Comparison of ENCODE assay signal across 8 cellular contexts in genomic region chr21:45288441-45288841, GRCh38. TPM values are rescaled to one million over a fixed set of nuclear protein-coding genes. Genes with fewer than 3 reads are reported as not detected.
DNase-seq lines count a peak whose midpoint lies in the region; ATAC-seq, FAIRE-seq and TF ChIP-seq lines count a peak whose summit lies in the region.

No MANE protein-coding gene starts in this region.

- intact Hi-C loops in HepG2 (cut with micrococcal nuclease; ENCODE audit: unreplicated experiment) (no loop called here), tibial artery (cut with DNase I; ENCODE audit: low total_unique reads) (loop anchor here (10.0 kb wide), 1 partner anchor 344 kb away; the partner anchor contains the start of gene SLX9)

- no peaks in the 10 kb centered on the region for H3K27me3 Mint-ChIP-seq in activated T-cell treated with anti-CD3 and anti-CD28 coated beads, Interleukin-2, amount 50 U/mL, for 24 hours
- H3K27me3 Mint-ChIP-seq in activated T-helper 17 cell treated with anti-CD3 and anti-CD28 coated beads, Interleukin-2, amount 50 U/mL, for 72 hours = no peaks in the 10 kb centered on the region

- H3K79me2 ChIP-seq in HepG2 (ENCODE audit: insufficient read depth, low read length) = peaks cover 13% of the 10 kb centered on the region

- FAIRE-seq in HepG2 (lab: Jason Lieb, UNC) = no peak

- CTCF ChIA-PET in HepG2 (lab: Yijun Ruan, JAX; ENCODE audit: low intra/inter-chr PET ratio, low total read pairs) = no interaction called here

- no peak for TF ChIP-seq RAD21 in HepG2 (CRISPR knock-in tag; IDR thresholded peaks at IDR 0.05)

- TF ChIP-seq CTCF in HepG2 (CRISPR knock-in tag; IDR thresholded peaks at IDR 0.05) (no peak), tibial artery (IDR thresholded peaks at IDR 0.05) (no peak)

- H3K9me3 ChIP-seq in HepG2 (ENCODE audit: low read length) (no peaks in the 10 kb centered on the region), tibial artery (no peaks in the 10 kb centered on the region)

- TF ChIP-seq EP300 in HepG2 (IDR thresholded peaks at IDR 0.05; ENCODE audit: low read depth in 2 of 2, low read length in 2 of 2) (no peak), HepG2 (CRISPR knock-in tag; IDR thresholded peaks at IDR 0.05; ENCODE audit: borderline replicate concordance) (no peak)

- H3K4me1 Mint-ChIP-seq in activated T-cell treated with anti-CD3 and anti-CD28 coated beads, Interleukin-2, amount 50 U/mL, for 24 hours (ENCODE audit: low read depth) = peaks cover 34% of the 10 kb centered on the region
- H3K4me1 Mint-ChIP-seq in activated T-helper 17 cell treated with anti-CD3 and anti-CD28 coated beads, Interleukin-2, amount 50 U/mL, for 72 hours = peaks cover 8% of the 10 kb centered on the region

- 60% methylated on average over 21 of the region's 34 CpGs for whole genome bisulfite sequencing in HepG2 (ENCODE audit: low lambda C conversion rate)

- H3K27ac ChIP-seq in HepG2 (ENCODE audit: extremely low read length, insufficient read depth, low read length) = no peak overlapping the region
- H3K27ac ChIP-seq in tibial artery = peak overlapping the region; percentile 84 to 90

- peak overlapping the region; percentile 81; the same call in 1 of the 2 replicates for H3K9ac ChIP-seq in HepG2 (ENCODE audit: insufficient read depth, low read depth, low read length)

- POLR2A ChIA-PET in HepG2 (lab: Yijun Ruan, JAX) = interaction anchor here (1.0 to 2.6 kb wide), 8 partner anchors 20 to 267 kb away, joined by 6 to 13 read pairs (median 7); no protein-coding TSS in a partner anchor

- H4K20me1 ChIP-seq in HepG2 (ENCODE audit: insufficient read depth, low read length) = no peaks in the 10 kb centered on the region

- H3K36me3 Mint-ChIP-seq in activated T-cell treated with anti-CD3 and anti-CD28 coated beads, Interleukin-2, amount 50 U/mL, for 24 hours (ENCODE audit: low read depth) = peaks cover 23% of the 10 kb centered on the region
- H3K36me3 Mint-ChIP-seq in activated T-helper 17 cell treated with anti-CD3 and anti-CD28 coated beads, Interleukin-2, amount 50 U/mL, for 72 hours (ENCODE audit: low read depth) = peaks cover 25% of the 10 kb centered on the region

- no peaks in the 10 kb centered on the region for H3K9me3 Mint-ChIP-seq in activated T-cell treated with anti-CD3 and anti-CD28 coated beads, Interleukin-2, amount 50 U/mL, for 24 hours
- H3K9me3 Mint-ChIP-seq in activated T-helper 17 cell treated with anti-CD3 and anti-CD28 coated beads, Interleukin-2, amount 50 U/mL, for 72 hours = no peaks in the 10 kb centered on the region

- TF ChIP-seq POLR2A in HepG2 (IDR thresholded peaks at IDR 0.05; ENCODE audit: insufficient read depth in 1 of 2, low read depth in 2 of 2, low read length in 2 of 2) = no peak

- H3K4me3 ChIP-seq in HepG2 (replicated peaks in 1 of 3; ENCODE audit: insufficient read depth in 1 of 3, low read depth in 2 of 3, low read length in 3 of 3) (peak overlapping the region; percentile 74 to 85 (median 81)), tibial artery (peak overlapping the region; percentile 79 to 81)

- no peak for ATAC-seq in activated T-helper 17 cell treated with anti-CD3 and anti-CD28 coated beads, Interleukin-2, amount 50 U/mL, for 72 hours (replicated peaks)
- ATAC-seq in HepG2 (no peak; the same call in 2 of the 3 replicates), HG02973 (IDR thresholded peaks at IDR 0.05; ENCODE audit: unreplicated experiment) (no peak), HG03521 (IDR thresholded peaks at IDR 0.05; ENCODE audit: unreplicated experiment) (no peak), HG03469 (IDR thresholded peaks at IDR 0.05; ENCODE audit: unreplicated experiment) (no peak)

- peaks cover 16 to 23% of the 10 kb centered on the region in 2 experiments; a peak in 4 of 5 replicates for H3K36me3 ChIP-seq in HepG2 (replicated peaks in 1 of 2; ENCODE audit: control insufficient read depth in 1 of 2, insufficient read depth in 2 of 2, low read length in 2 of 2)
- H3K36me3 ChIP-seq in tibial artery = peaks cover 25 to 27% (median 26%) of the 10 kb centered on the region in 3 donors

- in situ Hi-C loops in HepG2 (cut with HindIII; ENCODE audit: extremely low pct_ligation_motif_present, low pct_unique_long_range_greater_than_20kb) = no loop called here

- peaks cover 35% of the 10 kb centered on the region for H3K4me1 ChIP-seq in HepG2 (ENCODE audit: insufficient read depth, low read length)
- H3K4me1 ChIP-seq in tibial artery = peaks cover 1 to 51% (median 43%) of the 10 kb centered on the region in 4 donors

- H3K4me2 ChIP-seq in HepG2 (ENCODE audit: low read depth, low read length) = peak overlapping the region; percentile 75

- BruUV-seq in HepG2 (replicated peaks; lab: Mats Ljungman, UMichigan) = no TSS peak

- peak overlapping the region; percentile 83 for H3K4me3 Mint-ChIP-seq in activated T-cell treated with anti-CD3 and anti-CD28 coated beads, Interleukin-2, amount 50 U/mL, for 24 hours
- peak overlapping the region; percentile 28 for H3K4me3 Mint-ChIP-seq in activated T-helper 17 cell treated with anti-CD3 and anti-CD28 coated beads, Interleukin-2, amount 50 U/mL, for 72 hours

- no peaks in the 10 kb centered on the region; a peak in 1 of 5 replicates for H3K27me3 ChIP-seq in HepG2 (ENCODE audit: control insufficient read depth in 1 of 2, insufficient read depth in 2 of 2, low read length in 2 of 2)
- H3K27me3 ChIP-seq in tibial artery = no peaks in the 10 kb centered on the region

- DNase-seq in activated T-cell treated with anti-CD3 and anti-CD28 coated beads, Interleukin-2, amount 50 U/mL, for 24 hours = peak; percentile 44
- no peak for DNase-seq in activated T-cell treated with anti-CD3 and anti-CD28 coated beads for 4 hours
- DNase-seq in HepG2 (ENCODE audit: low spot score) = no peak
- peak in 1 of 2 donors; percentile 71 for DNase-seq in tibial artery

- H2AFZ ChIP-seq in HepG2 (ENCODE audit: low read length) = no peak overlapping the region

- no peak overlapping the region for H3K27ac Mint-ChIP-seq in activated T-cell treated with anti-CD3 and anti-CD28 coated beads, Interleukin-2, amount 50 U/mL, for 24 hours
- no peak overlapping the region for H3K27ac Mint-ChIP-seq in activated T-helper 17 cell treated with anti-CD3 and anti-CD28 coated beads, Interleukin-2, amount 50 U/mL, for 72 hours

TF ChIP-seq in HepG2, 621 proteins besides CTCF, POLR2A, EP300 and RAD21 (continues in another document):
- TF ChIP-seq HNRNPLL (IDR thresholded peaks at IDR 0.05; ENCODE audit: low read depth, low read length, poor library complexity, severe bottlenecking) = peak; percentile 4
- TF ChIP-seq ETS1 (CRISPR knock-in tag; IDR thresholded peaks at IDR 0.05) = 0 out of 2 replicates have a peak, but pooled peaks have one; percentile 23
- 0 out of 2 replicates have a peak, but pooled peaks have one; percentile 25 for TF ChIP-seq HOXA3 (CRISPR knock-in tag; IDR thresholded peaks at IDR 0.05)
- TF ChIP-seq SAFB2 (CRISPR knock-in tag; IDR thresholded peaks at IDR 0.05; ENCODE audit: borderline replicate concordance, low read depth) = 0 out of 2 replicates have a peak, but pooled peaks have one; percentile 1
- TF ChIP-seq ZBTB42 (CRISPR knock-in tag; IDR thresholded peaks at IDR 0.05) = 0 out of 2 replicates have a peak, but pooled peaks have one; percentile 1
- TF ChIP-seq ZNF337 (CRISPR knock-in tag; IDR thresholded peaks at IDR 0.05; ENCODE audit: borderline replicate concordance, low read depth) = no peak
- TF ChIP-seq ZBTB38 (CRISPR knock-in tag; IDR thresholded peaks at IDR 0.05) = 0 out of 2 replicates have a peak, but pooled peaks have one; percentile 40
- no peak for TF ChIP-seq HNF4A (CRISPR knock-in tag; IDR thresholded peaks at IDR 0.05)
- peak; percentile 51; the same call in 1 of the 2 replicates for TF ChIP-seq ZNF777 (CRISPR knock-in tag; IDR thresholded peaks at IDR 0.05)
- 0 out of 2 replicates have a peak, but pooled peaks have one; percentile 34 for TF ChIP-seq ATF7-NPFF (CRISPR knock-in tag; IDR thresholded peaks at IDR 0.05; ENCODE audit: low read depth)
- peak; percentile 59 for TF ChIP-seq AGO2 (optimal IDR thresholded peaks at IDR 0.05; ENCODE audit: low read depth, low read length)

RNA-seq across cellular contexts. Expression of gene POFUT2, which starts 0.7 kb away (rescaled TPM):
- 10 to 100 TPM; 12.0 to 22.8 TPM for total RNA-seq in activated T-helper 17 cell treated with anti-CD3 and anti-CD28 coated beads, Interleukin-2, amount 50 U/mL, for 72 hours
- 9.8 and 24.0 TPM in 2 replicates for total RNA-seq in HepG2 (2016; rRNA removed; fragmentation: Illumina TruSeq; extraction: Trizol)
- total RNA-seq in HepG2 (2016; cell fraction: cytosol; rRNA removed; fragmentation: Illumina TruSeq; extraction: Trizol; ENCODE audit: low read depth) = 2.9 and 4.1 TPM in 2 replicates
- total RNA-seq in HepG2 (2016; cell fraction: insoluble cytoplasmic fraction; rRNA removed; fragmentation: Illumina TruSeq; extraction: Trizol) = 8.5 and 20.1 TPM in 2 replicates
- 7.7 and 7.9 TPM in 2 replicates for total RNA-seq in HepG2 (2016; cell fraction: membrane; rRNA removed; fragmentation: Illumina TruSeq; extraction: Trizol)
- total RNA-seq in HepG2 (2016; cell fraction: nucleus; rRNA removed; fragmentation: Illumina TruSeq; extraction: Trizol) = 29.0 and 30.4 TPM in 2 replicates
- polyA plus RNA-seq in HepG2 (2011; rRNA removed) = 21.7 and 22.8 TPM in 2 replicates
- polyA plus RNA-seq in HepG2 (2011; cell fraction: cytosol; rRNA removed) = 14.9 and 16.0 TPM in 2 replicates
- polyA plus RNA-seq in HepG2 (2011; cell fraction: nucleus; rRNA removed) = 67.0 and 84.3 TPM in 2 replicates
- polyA plus RNA-seq in HepG2 (2012) = 25.3 and 34.5 TPM in 2 replicates
- 3.3 and 3.7 TPM in 2 replicates for polyA plus RNA-seq in HepG2 (2016; cell fraction: cytosol; fragmentation: Illumina TruSeq; extraction: Trizol; ENCODE audit: low read depth)
- 7.8 and 10.0 TPM in 2 replicates for polyA plus RNA-seq in HepG2 (2016; cell fraction: insoluble cytoplasmic fraction; fragmentation: Illumina TruSeq; extraction: Trizol; ENCODE audit: low read depth)
- polyA plus RNA-seq in HepG2 (2016; cell fraction: membrane; fragmentation: Illumina TruSeq; extraction: Trizol; ENCODE audit: low read depth) = 6.3 and 6.9 TPM in 2 replicates
- polyA plus RNA-seq in HepG2 (2016; cell fraction: nucleus; fragmentation: Illumina TruSeq; extraction: Trizol; ENCODE audit: insufficient read depth, low read depth) = 66.5 TPM in 2 replicates
- 10.4 and 14.1 TPM in 2 replicates for polyA minus RNA-seq in HepG2 (2011; rRNA and poly(A)+ RNA removed; ENCODE audit: low replicate concordance)
- 8.6 and 9.1 TPM in 2 replicates for polyA minus RNA-seq in HepG2 (2011; cell fraction: cytosol; rRNA and poly(A)+ RNA removed)
- polyA minus RNA-seq in HepG2 (2011; cell fraction: nucleus; rRNA and poly(A)+ RNA removed) = 22.9 and 23.1 TPM in 2 replicates
